ENCODE assay signal across 19 cellular contexts in genomic region chr1:178684111-178684510, GRCh38. TPM values are rescaled to one million over a fixed set of nuclear protein-coding genes. Genes with fewer than 3 reads are reported as not detected.
DNase-seq lines count a peak whose midpoint lies in the region; ATAC-seq and TF ChIP-seq lines count a peak whose summit lies in the region.
"Had no signal": no experiment of that assay in that cellular context is flagged by ENCODE, and none has a peak within 500 bp of the region (broad histone marks: within the 10 kb centered on the region; RNA-seq: fewer than 3 reads in every experiment).

No MANE protein-coding gene starts in this region.

- H3K4me1 Mint-ChIP-seq in effector memory CD8-positive, alpha-beta T cell (ENCODE audit: low read depth in 2 of 2) = no peaks in the 10 kb centered on the region
- H3K4me1 Mint-ChIP-seq: T-helper 17 cell had no signal

- H2AFZ ChIP-seq in OCI-LY1 (ENCODE audit: low read length) (no peak overlapping the region), smooth muscle cell (ENCODE audit: low read depth) (no peak overlapping the region)

- ATAC-seq in GM21447 (IDR thresholded peaks at IDR 0.05; ENCODE audit: unreplicated experiment) = peak; percentile 14
- no peak for ATAC-seq in HG03571 (IDR thresholded peaks at IDR 0.05; ENCODE audit: unreplicated experiment)
- no peak for ATAC-seq in GM18868 (IDR thresholded peaks at IDR 0.05; ENCODE audit: unreplicated experiment)
- ATAC-seq in effector memory CD8-positive, alpha-beta T cell (replicated peaks) = no peak
- no peak for ATAC-seq in GM21381 (IDR thresholded peaks at IDR 0.05; ENCODE audit: unreplicated experiment)
- ATAC-seq: left colon, T-helper 17 cell had no signal

- H3K4me2 ChIP-seq in OCI-LY1 (ENCODE audit: low read length) = no peak overlapping the region
- peak overlapping the region; percentile 73 for H3K4me2 ChIP-seq in smooth muscle cell

- WGBS in smooth muscle cell (ENCODE audit: low lambda C conversion rate) = 75% methylated on average over 5 of the region's 5 CpGs

- TF ChIP-seq CTCF in OCI-LY1 (IDR thresholded peaks at IDR 0.05; ENCODE audit: low read length) (no peak), smooth muscle cell (IDR thresholded peaks at IDR 0.05; ENCODE audit: borderline replicate concordance, insufficient read depth, poor library complexity, severe bottlenecking) (no peak)

- H3K4me3 Mint-ChIP-seq in effector memory CD8-positive, alpha-beta T cell = no peak overlapping the region
- H3K4me3 Mint-ChIP-seq: activated naive CD8-positive, alpha-beta T cell treated with anti-CD3 and anti-CD28 coated beads, Interleukin-2, amount 10 ng/mL, durations not matched to agents 7 days and 5 days; T-helper 17 cell had no signal

- H3K9me3 ChIP-seq in OCI-LY1 (ENCODE audit: low read length) = peaks cover 4% of the 10 kb centered on the region; the same call in 1 of the 2 replicates
- H3K9me3 ChIP-seq in smooth muscle cell (replicated peaks; ENCODE audit: low read depth) = no peaks in the 10 kb centered on the region
- H3K9me3 ChIP-seq: heart right ventricle, psoas muscle, tibial artery had no signal

- H3K4me3 ChIP-seq in OCI-LY1 (ENCODE audit: low read depth, low read length, poor library complexity, severe bottlenecking) = no peak overlapping the region
- H3K4me3 ChIP-seq in smooth muscle cell = no peak overlapping the region
- H3K4me3 ChIP-seq: heart right ventricle, psoas muscle, tibial artery had no signal

- peaks cover 67% of the 10 kb centered on the region for H3K4me1 ChIP-seq in OCI-LY1 (ENCODE audit: insufficient read depth, low read length, severe bottlenecking)
- H3K4me1 ChIP-seq in smooth muscle cell (ENCODE audit: low read depth) = no peaks in the 10 kb centered on the region
- H3K4me1 ChIP-seq: psoas muscle, tibial artery had no signal

- no peaks in the 10 kb centered on the region for H4K20me1 ChIP-seq in OCI-LY1 (ENCODE audit: insufficient read depth, low read length)
- no peaks in the 10 kb centered on the region for H4K20me1 ChIP-seq in smooth muscle cell (ENCODE audit: low read depth)

- H3K27ac ChIP-seq in OCI-LY1 (ENCODE audit: low read depth, low read length, poor library complexity, severe bottlenecking) (peak overlapping the region; percentile 62), epithelial cell of prostate (peak overlapping the region; percentile 57), smooth muscle cell (ENCODE audit: low read depth) (peak overlapping the region; percentile 65)
- H3K27ac ChIP-seq: C4-2B, heart right ventricle, psoas muscle, tibial artery had no signal

- no peaks in the 10 kb centered on the region for H3K9me2 ChIP-seq in OCI-LY1 (ENCODE audit: low read depth, low read length)

- H3K9ac ChIP-seq in OCI-LY1 (ENCODE audit: low read length) = no peak overlapping the region; the same call in 1 of the 2 replicates
- H3K9ac ChIP-seq in smooth muscle cell (ENCODE audit: low read depth) = no peak overlapping the region

- no peaks in the 10 kb centered on the region for H3K36me3 Mint-ChIP-seq in effector memory CD8-positive, alpha-beta T cell (ENCODE audit: insufficient read depth)
- H3K36me3 Mint-ChIP-seq: activated naive CD8-positive, alpha-beta T cell treated with anti-CD3 and anti-CD28 coated beads, Interleukin-2, amount 10 ng/mL, durations not matched to agents 7 days and 5 days had no signal

- peaks cover 70% of the 10 kb centered on the region for H3K79me2 ChIP-seq in OCI-LY1 (ENCODE audit: insufficient read depth, low read length)
- H3K79me2 ChIP-seq in smooth muscle cell (ENCODE audit: low read depth) = no peaks in the 10 kb centered on the region

- H3K36me3 ChIP-seq in OCI-LY1 (ENCODE audit: insufficient read depth, low read length) (peaks cover 84% of the 10 kb centered on the region), smooth muscle cell (ENCODE audit: low read depth) (no peaks in the 10 kb centered on the region)
- H3K36me3 ChIP-seq: heart right ventricle, tibial artery had no signal

- no peaks in the 10 kb centered on the region for H3F3A ChIP-seq in OCI-LY1 (ENCODE audit: insufficient read depth, low read length)
- H3F3A ChIP-seq in smooth muscle cell (ENCODE audit: low read depth) = no peaks in the 10 kb centered on the region

- no peak for DNase-seq in epithelial cell of prostate (ENCODE audit: low read depth, low spot score)
- DNase-seq in smooth muscle cell (lab: John Stamatoyannopoulos, UW; ENCODE audit: unreplicated experiment) = no peak
- DNase-seq in effector memory CD8-positive, alpha-beta T cell = no peak
- DNase-seq: activated naive CD8-positive, alpha-beta T cell treated with anti-CD3 and anti-CD28 coated beads, Interleukin-2, amount 10 ng/mL, durations not matched to agents 7 days and 5 days; GOT3; heart right ventricle; Kasumi-1; left colon; NCI-H187; NCI-H69; psoas muscle; T-helper 17 cell; tibial artery had no signal

- H3K27me3 Mint-ChIP-seq in effector memory CD8-positive, alpha-beta T cell = peaks cover 0 to 17% of the 10 kb centered on the region in 2 donors

- H3K27me3 ChIP-seq in OCI-LY1 (ENCODE audit: insufficient read depth, low read length) = no peaks in the 10 kb centered on the region
- no peaks in the 10 kb centered on the region for H3K27me3 ChIP-seq in smooth muscle cell (ENCODE audit: low read depth)
- H3K27me3 ChIP-seq: heart right ventricle, tibial artery had no signal

- peaks cover 0 to 1% of the 10 kb centered on the region in 2 donors for H3K9me3 Mint-ChIP-seq in effector memory CD8-positive, alpha-beta T cell

- no peak overlapping the region for H3K27ac Mint-ChIP-seq in effector memory CD8-positive, alpha-beta T cell
- H3K27ac Mint-ChIP-seq: activated naive CD8-positive, alpha-beta T cell treated with anti-CD3 and anti-CD28 coated beads, Interleukin-2, amount 10 ng/mL, durations not matched to agents 7 days and 5 days; T-helper 17 cell had no signal

RNA-seq across cellular contexts. Expression of gene RALGPS2, which starts 40.9 kb away (rescaled TPM):
- total RNA-seq in smooth muscle cell = 23.8 and 30.0 TPM in 2 replicates
- polyA plus RNA-seq in smooth muscle cell = 3.6 and 4.7 TPM in 2 replicates
